24 cellular contexts compared by ENCODE assay signal in genomic region chr17:47823519-47823918, GRCh38. TPM values are rescaled to one million over a fixed set of nuclear protein-coding genes. Genes with fewer than 3 reads are reported as not detected.
DNase-seq lines count a peak whose midpoint lies in the region; ATAC-seq, FAIRE-seq and TF ChIP-seq lines count a peak whose summit lies in the region.
"Had no signal": no experiment of that assay in that cellular context is flagged by ENCODE, and none has a peak within 500 bp of the region (broad histone marks: within the 10 kb centered on the region; RNA-seq: fewer than 3 reads in every experiment).

No MANE protein-coding gene starts in this region.

- H3K4me1 Mint-ChIP-seq in T-helper 17 cell, result peaks cover 22% of the 10 kb centered on the region

- H4K20me1 ChIP-seq in HepG2 (ENCODE audit: insufficient read depth, low read length), result no peaks in the 10 kb centered on the region
- no peaks in the 10 kb centered on the region for H4K20me1 ChIP-seq in HCT116 (ENCODE audit: insufficient read depth)
- no peaks in the 10 kb centered on the region for H4K20me1 ChIP-seq in Karpas-422 (ENCODE audit: insufficient read depth, low read depth, low read length)

- 93% methylated on average over 4 of the region's 4 CpGs for WGBS in HepG2 (ENCODE audit: low lambda C conversion rate)
- WGBS in right lobe of liver (ENCODE audit: insufficient coverage, low coverage, low lambda C conversion rate, missing lambda C conversion rate), result 68% methylated on average over 2 of the region's 4 CpGs
- WGBS in ovary, 3 donors, result 83 to 93% (median 84%) methylated on average over 4 of the region's 4 CpGs

- peaks cover 19% of the 10 kb centered on the region for H3K4me1 ChIP-seq in HepG2 (ENCODE audit: insufficient read depth, low read length)
- no peaks in the 10 kb centered on the region for H3K4me1 ChIP-seq in right lobe of liver
- peaks cover 16 to 27% of the 10 kb centered on the region in 2 experiments for H3K4me1 ChIP-seq in HCT116 (ENCODE audit: control insufficient read depth in 1 of 2, insufficient read depth in 2 of 2, low read length in 2 of 2)
- H3K4me1 ChIP-seq in ovary (ENCODE audit: insufficient read depth), result peaks cover 9% of the 10 kb centered on the region
- peaks cover 27% of the 10 kb centered on the region for H3K4me1 ChIP-seq in Karpas-422 (ENCODE audit: low read length)

- peaks cover 6% of the 10 kb centered on the region for H3K36me3 Mint-ChIP-seq in T-helper 17 cell (ENCODE audit: low read depth)
- H3K36me3 Mint-ChIP-seq: IgD-negative memory B cell had no signal

- in situ Hi-C loops in HepG2 (cut with HindIII; ENCODE audit: extremely low pct_ligation_motif_present, low pct_unique_long_range_greater_than_20kb), result no loop called here

- no peak for TF ChIP-seq POLR2A in HepG2 (IDR thresholded peaks at IDR 0.05; ENCODE audit: insufficient read depth in 1 of 2, low read depth in 2 of 2, low read length in 2 of 2)
- no peak for TF ChIP-seq POLR2A in right lobe of liver (IDR thresholded peaks at IDR 0.05)
- no peak for TF ChIP-seq POLR2A in HCT116 (IDR thresholded peaks at IDR 0.05; ENCODE audit: borderline replicate concordance, extremely low read depth, insufficient read depth, insufficient read length)
- no peak for TF ChIP-seq POLR2A in ovary (IDR thresholded peaks at IDR 0.05)

- no peak overlapping the region for H3K4me3 ChIP-seq in HepG2 (replicated peaks in 1 of 3; ENCODE audit: insufficient read depth in 1 of 3, low read depth in 2 of 3, low read length in 3 of 3)
- no peak overlapping the region for H3K4me3 ChIP-seq in right lobe of liver
- H3K4me3 ChIP-seq in HCT116 (replicated peaks in 1 of 2; ENCODE audit: low read depth in 1 of 2, low read length in 2 of 2), result no peak overlapping the region
- H3K4me3 ChIP-seq in ovary, result no peak overlapping the region
- H3K4me3 ChIP-seq in Karpas-422 (ENCODE audit: low read length), result no peak overlapping the region
- H3K4me3 ChIP-seq: BLaER1 treated with 17β-estradiol and CSF1 and Interleukin-3, amounts not matched to agents 10 nM and 100 nM; HAP-1; Peyer's patch had no signal

- CTCF ChIA-PET in HepG2 (lab: Yijun Ruan, JAX; ENCODE audit: low intra/inter-chr PET ratio, low total read pairs) (no interaction called here), HCT116 (lab: Charles Lee) (interaction anchor here (2.6 kb wide), 1 partner anchor 7 kb away, joined by 23 read pairs; the partner anchor contains the start of genes LRRC46 and MRPL10)

- ATAC-seq in HepG2 (no peak), right lobe of liver (no peak), HCT116 (no peak), T-helper 17 cell (no peak)

- no peaks in the 10 kb centered on the region for H3K9me2 ChIP-seq in HCT116 (ENCODE audit: insufficient read depth)
- H3K9me2 ChIP-seq in Karpas-422 (replicated peaks; ENCODE audit: insufficient read depth, low read length), result no peaks in the 10 kb centered on the region
- H3K9me2 ChIP-seq: SK-N-SH had no signal

- H3K79me2 ChIP-seq in HepG2 (ENCODE audit: insufficient read depth, low read length) (no peaks in the 10 kb centered on the region), HCT116 (ENCODE audit: insufficient read depth, low read length) (peaks cover 5% of the 10 kb centered on the region), Karpas-422 (ENCODE audit: low read length) (peaks cover 21% of the 10 kb centered on the region)

- H3K9ac ChIP-seq in HepG2 (ENCODE audit: insufficient read depth, low read depth, low read length) (no peak overlapping the region), HCT116 (ENCODE audit: low read length) (no peak overlapping the region), Karpas-422 (ENCODE audit: low read length) (no peak overlapping the region)
- H3K9ac ChIP-seq: SK-N-SH had no signal

- BruUV-seq in HepG2 (replicated peaks; lab: Mats Ljungman, UMichigan) (TSS peak; percentile 52), HCT116 (replicated peaks; lab: Mats Ljungman, UMichigan) (TSS peak; percentile 30)

- peak overlapping the region; percentile 70 for H3K27ac Mint-ChIP-seq in T-helper 17 cell
- H3K27ac Mint-ChIP-seq: IgD-negative memory B cell had no signal

- DNase-seq in HepG2 (ENCODE audit: low spot score), result no peak
- no peak for DNase-seq in right lobe of liver
- no peak for DNase-seq in HCT116 (ENCODE audit: low read depth, low spot score)
- no peak for DNase-seq in T-helper 17 cell
- DNase-seq in stimulated activated CD4-positive, alpha-beta T cell treated with anti-CD3 and anti-CD28 coated beads, Interleukin-1b, Interleukin-23, amount 100 ng/mL, for 48 hours, result no peak
- DNase-seq in ovary, result no peak
- no peak for DNase-seq in Karpas-422
- DNase-seq: AML-193; CD4-positive, alpha-beta memory T cell; DMS79 treated with DMSO at 0.1 percent for 48 hours; GF-D8; GOT3; NCI-H1694; NCI-H2029 treated with DMSO at 0.1 percent for 48 hours; NCI-H2227 treated with DMSO at 0.1 percent for 48 hours; NCI-H526 treated with DMSO at 0.1 percent for 48 hours; Peyer's patch; SK-N-SH; SW 1271 had no signal

- H3K36me3 ChIP-seq in HepG2 (replicated peaks in 1 of 2; ENCODE audit: control insufficient read depth in 1 of 2, insufficient read depth in 2 of 2, low read length in 2 of 2) (peaks cover 24 to 41% of the 10 kb centered on the region in 2 experiments), right lobe of liver (peaks cover 8 to 45% (median 18%) of the 10 kb centered on the region in 4 donors), HCT116 (ENCODE audit: control insufficient read depth in 1 of 2, insufficient read depth in 2 of 2, low read length in 2 of 2) (peaks cover 27 to 33% of the 10 kb centered on the region in 2 experiments), ovary (no peaks in the 10 kb centered on the region), Karpas-422 (ENCODE audit: insufficient read depth, low read length) (peaks cover 8% of the 10 kb centered on the region; the same call in 1 of the 2 replicates)

- H3K4me3 Mint-ChIP-seq in T-helper 17 cell, result no peak overlapping the region

- H3K4me2 ChIP-seq in HepG2 (ENCODE audit: low read depth, low read length), result no peak overlapping the region
- no peak overlapping the region for H3K4me2 ChIP-seq in HCT116 (ENCODE audit: low read length)
- no peak overlapping the region for H3K4me2 ChIP-seq in Karpas-422 (ENCODE audit: low read depth, low read length, poor library complexity, severe bottlenecking)
- H3K4me2 ChIP-seq: SK-N-SH had no signal

- no peak for TF ChIP-seq EP300 in HepG2 (IDR thresholded peaks at IDR 0.05; ENCODE audit: low read depth in 2 of 2, low read length in 2 of 2)
- no peak for TF ChIP-seq EP300 in HepG2 (CRISPR knock-in tag; IDR thresholded peaks at IDR 0.05; ENCODE audit: borderline replicate concordance)
- TF ChIP-seq EP300 in ovary (IDR thresholded peaks at IDR 0.05), result no peak

- TF ChIP-seq CTCF in HepG2 (CRISPR knock-in tag; IDR thresholded peaks at IDR 0.05), result no peak
- no peak for TF ChIP-seq CTCF in right lobe of liver (IDR thresholded peaks at IDR 0.05)
- TF ChIP-seq CTCF in HCT116 (IDR thresholded peaks at IDR 0.05 in 2 of 3, conservative IDR thresholded peaks at IDR 0.05 in 1 of 3; ENCODE audit: borderline replicate concordance in 1 of 3, insufficient read depth in 1 of 3, low read depth in 2 of 3, low read length in 2 of 3), result no peak
- no peak for TF ChIP-seq CTCF in ovary (IDR thresholded peaks at IDR 0.05)

- H3K27me3 ChIP-seq in HepG2 (ENCODE audit: control insufficient read depth in 1 of 2, insufficient read depth in 2 of 2, low read length in 2 of 2) (no peaks in the 10 kb centered on the region; a peak in 1 of 5 replicates), right lobe of liver (no peaks in the 10 kb centered on the region), HCT116 (ENCODE audit: insufficient read depth, low read length) (no peaks in the 10 kb centered on the region), ovary (no peaks in the 10 kb centered on the region), Karpas-422 (ENCODE audit: low read length) (no peaks in the 10 kb centered on the region)
- H3K27me3 ChIP-seq: BLaER1 treated with 17β-estradiol and CSF1 and Interleukin-3, amounts not matched to agents 10 nM and 100 nM; Peyer's patch had no signal

- no peaks in the 10 kb centered on the region for H3K27me3 Mint-ChIP-seq in T-helper 17 cell
- H3K27me3 Mint-ChIP-seq: CD4-positive, alpha-beta memory T cell; IgD-negative memory B cell had no signal

- intact Hi-C loops in HepG2 (cut with micrococcal nuclease; ENCODE audit: unreplicated experiment) (no loop called here), right lobe of liver (cut with DNase I) (no loop called here), HCT116 (cut with micrococcal nuclease) (no loop called here), ovary (cut with DNase I) (no loop called here)

- H2AFZ ChIP-seq in HepG2 (ENCODE audit: low read length), result no peak overlapping the region
- H2AFZ ChIP-seq in HCT116 (ENCODE audit: low read depth, low read length, poor library complexity, severe bottlenecking), result no peak overlapping the region
- H2AFZ ChIP-seq in Karpas-422 (ENCODE audit: low read length), result no peak overlapping the region

- no peak for FAIRE-seq in HepG2 (lab: Jason Lieb, UNC)
- FAIRE-seq: A204.1, GM12891 had no signal

- POLR2A ChIA-PET in HepG2 (lab: Yijun Ruan, JAX) (interaction anchor here (2.5 kb wide), 1 partner anchor 7 kb away, joined by 58 read pairs; the partner anchor contains the start of genes LRRC46 and MRPL10), HCT116 (lab: Charles Lee) (no interaction called here)

- RAD21 ChIA-PET in HCT116 (lab: Charles Lee; ENCODE audit: low non-redundant PET in 1 of 2, low total read pairs in 2 of 2, uncharacterized antibody in 2 of 2, unreplicated experiment in 2 of 2), result no interaction called here

- no peak overlapping the region for H3K27ac ChIP-seq in HepG2 (ENCODE audit: extremely low read length, insufficient read depth, low read length)
- H3K27ac ChIP-seq in right lobe of liver, result no peak overlapping the region
- H3K27ac ChIP-seq in HCT116 (ENCODE audit: low read depth, low read length), result no peak overlapping the region
- H3K27ac ChIP-seq in ovary, result no peak overlapping the region
- no peak overlapping the region for H3K27ac ChIP-seq in Karpas-422 (ENCODE audit: low read length)
- H3K27ac ChIP-seq: BLaER1 treated with 17β-estradiol and CSF1 and Interleukin-3, amounts not matched to agents 10 nM and 100 nM; Peyer's patch had no signal

- no peak for TF ChIP-seq RAD21 in HepG2 (CRISPR knock-in tag; IDR thresholded peaks at IDR 0.05)
- no peak for TF ChIP-seq RAD21 in HCT116 (IDR thresholded peaks at IDR 0.05; ENCODE audit: low read depth)

- H3K9me3 ChIP-seq in HepG2 (ENCODE audit: low read length) (no peaks in the 10 kb centered on the region), right lobe of liver (no peaks in the 10 kb centered on the region), HCT116 (ENCODE audit: control insufficient read depth in 1 of 2, insufficient read depth in 1 of 2, low read depth in 1 of 2, low read length in 2 of 2) (no peaks in the 10 kb centered on the region), T-helper 17 cell (ENCODE audit: control insufficient read depth, low read length, poor library complexity, severe bottlenecking) (no peaks in the 10 kb centered on the region), ovary (no peaks in the 10 kb centered on the region), Karpas-422 (ENCODE audit: low read length) (no peaks in the 10 kb centered on the region)
- H3K9me3 ChIP-seq: BLaER1 treated with 17β-estradiol and CSF1 and Interleukin-3, amounts not matched to agents 10 nM and 100 nM; HAP-1; Peyer's patch; SK-N-SH had no signal

RNA-seq across cellular contexts. Expression of gene OSBPL7, which starts 1.9 kb away (rescaled TPM):
- total RNA-seq in HepG2 (2016; rRNA removed; fragmentation: Illumina TruSeq; extraction: Trizol) (1.0 and 4.7 TPM in 2 replicates), right lobe of liver (1 to 10 TPM in 5 of 6 experiments, under 1 TPM in 1; 0.62 to 2.2 (median 1.4) TPM), HCT116 (2021; ENCODE audit: unreplicated experiment) (20.5 TPM), T-helper 17 cell (10 to 100 TPM; 52.4 to 59.6 TPM), ovary (10 to 100 TPM in 5 of 7 donors, 1 to 10 TPM in 2; 6.4 to 18.0 (median 14.4) TPM)
- total RNA-seq in HepG2 (2016; cell fraction: cytosol; rRNA removed; fragmentation: Illumina TruSeq; extraction: Trizol; ENCODE audit: low read depth), result 4.5 and 4.7 TPM in 2 replicates
- 1.3 and 5.6 TPM in 2 replicates for total RNA-seq in HepG2 (2016; cell fraction: insoluble cytoplasmic fraction; rRNA removed; fragmentation: Illumina TruSeq; extraction: Trizol)
- 1.4 and 1.5 TPM in 2 replicates for total RNA-seq in HepG2 (2016; cell fraction: membrane; rRNA removed; fragmentation: Illumina TruSeq; extraction: Trizol)
- 6.6 and 9.7 TPM in 2 replicates for total RNA-seq in HepG2 (2016; cell fraction: nucleus; rRNA removed; fragmentation: Illumina TruSeq; extraction: Trizol)
- polyA plus RNA-seq in HepG2 (2011; rRNA removed) (6.6 and 8.3 TPM in 2 replicates), ovary (1 to 10 TPM; 6.1 to 9.6 TPM)
- polyA plus RNA-seq in HepG2 (2011; cell fraction: cytosol; rRNA removed), result 0.99 and 1.7 TPM in 2 replicates
- polyA plus RNA-seq in HepG2 (2011; cell fraction: nucleus; rRNA removed), result 86.7 and 120 TPM in 2 replicates
- 4.1 and 5.4 TPM in 2 replicates for polyA plus RNA-seq in HepG2 (2012)
- 0.20 and 0.32 TPM in 2 replicates for polyA plus RNA-seq in HepG2 (2016; cell fraction: cytosol; fragmentation: Illumina TruSeq; extraction: Trizol; ENCODE audit: low read depth)
- 0.56 and 1.2 TPM in 2 replicates for polyA plus RNA-seq in HepG2 (2016; cell fraction: insoluble cytoplasmic fraction; fragmentation: Illumina TruSeq; extraction: Trizol; ENCODE audit: low read depth)
- 0.27 and 0.42 TPM in 2 replicates for polyA plus RNA-seq in HepG2 (2016; cell fraction: membrane; fragmentation: Illumina TruSeq; extraction: Trizol; ENCODE audit: low read depth)
- 20.6 and 21.2 TPM in 2 replicates for polyA plus RNA-seq in HepG2 (2016; cell fraction: nucleus; fragmentation: Illumina TruSeq; extraction: Trizol; ENCODE audit: insufficient read depth, low read depth)
- 7.4 and 11.6 TPM in 2 replicates for polyA minus RNA-seq in HepG2 (2011; rRNA and poly(A)+ RNA removed; ENCODE audit: low replicate concordance)
- polyA minus RNA-seq in HepG2 (2011; cell fraction: cytosol; rRNA and poly(A)+ RNA removed), result 1.6 TPM in 2 replicates
- 16.1 and 23.1 TPM in 2 replicates for polyA minus RNA-seq in HepG2 (2011; cell fraction: nucleus; rRNA and poly(A)+ RNA removed)
- 16.4 and 20.5 TPM in 2 replicates for polyA plus RNA-seq in HCT116 (2012)
- total RNA-seq in Karpas-422 (2014; rRNA removed; shearing (Covaris generic); ENCODE audit: low replicate concordance), result 11.1 and 21.9 TPM in 2 replicates

RNA-seq across cellular contexts. Expression of gene MRPL10, which starts 7.8 kb away (rescaled TPM):
- 56.7 and 59.7 TPM in 2 replicates for total RNA-seq in HepG2 (2016; rRNA removed; fragmentation: Illumina TruSeq; extraction: Trizol)
- total RNA-seq in HepG2 (2016; cell fraction: cytosol; rRNA removed; fragmentation: Illumina TruSeq; extraction: Trizol; ENCODE audit: low read depth), result 23.2 and 23.8 TPM in 2 replicates
- 54.4 and 59.8 TPM in 2 replicates for total RNA-seq in HepG2 (2016; cell fraction: insoluble cytoplasmic fraction; rRNA removed; fragmentation: Illumina TruSeq; extraction: Trizol)
- 57.6 and 61.5 TPM in 2 replicates for total RNA-seq in HepG2 (2016; cell fraction: membrane; rRNA removed; fragmentation: Illumina TruSeq; extraction: Trizol)
- 27.0 and 27.8 TPM in 2 replicates for total RNA-seq in HepG2 (2016; cell fraction: nucleus; rRNA removed; fragmentation: Illumina TruSeq; extraction: Trizol)
- 149 and 157 TPM in 2 replicates for polyA plus RNA-seq in HepG2 (2011; rRNA removed)
- 163 and 193 TPM in 2 replicates for polyA plus RNA-seq in HepG2 (2011; cell fraction: cytosol; rRNA removed)
- 84.2 and 97.9 TPM in 2 replicates for polyA plus RNA-seq in HepG2 (2011; cell fraction: nucleus; rRNA removed)
- 98.1 and 124 TPM in 2 replicates for polyA plus RNA-seq in HepG2 (2012)
- 32.0 and 36.2 TPM in 2 replicates for polyA plus RNA-seq in HepG2 (2016; cell fraction: cytosol; fragmentation: Illumina TruSeq; extraction: Trizol; ENCODE audit: low read depth)
- polyA plus RNA-seq in HepG2 (2016; cell fraction: insoluble cytoplasmic fraction; fragmentation: Illumina TruSeq; extraction: Trizol; ENCODE audit: low read depth), result 90.1 and 104 TPM in 2 replicates
- polyA plus RNA-seq in HepG2 (2016; cell fraction: membrane; fragmentation: Illumina TruSeq; extraction: Trizol; ENCODE audit: low read depth), result 63.3 and 69.4 TPM in 2 replicates
- polyA plus RNA-seq in HepG2 (2016; cell fraction: nucleus; fragmentation: Illumina TruSeq; extraction: Trizol; ENCODE audit: insufficient read depth, low read depth), result 52.7 and 55.5 TPM in 2 replicates
- 135 and 309 TPM in 2 replicates for polyA minus RNA-seq in HepG2 (2011; rRNA and poly(A)+ RNA removed; ENCODE audit: low replicate concordance)
- 101 and 106 TPM in 2 replicates for polyA minus RNA-seq in HepG2 (2011; cell fraction: cytosol; rRNA and poly(A)+ RNA removed)
- 28.0 and 36.1 TPM in 2 replicates for polyA minus RNA-seq in HepG2 (2011; cell fraction: nucleus; rRNA and poly(A)+ RNA removed)
- total RNA-seq in right lobe of liver, result 10 to 100 TPM; 14.4 to 26.1 (median 16.3) TPM
- 112 TPM for total RNA-seq in HCT116 (2021; ENCODE audit: unreplicated experiment)
- 162 and 165 TPM in 2 replicates for polyA plus RNA-seq in HCT116 (2012)
- 10 to 100 TPM; 82.3 to 90.2 TPM for total RNA-seq in T-helper 17 cell
- 10 to 100 TPM; 30.4 to 59.5 (median 48.4) TPM for total RNA-seq in ovary
- 10 to 100 TPM; 55.9 to 64.4 TPM for polyA plus RNA-seq in ovary
- 38.2 and 50.3 TPM in 2 replicates for total RNA-seq in Karpas-422 (2014; rRNA removed; shearing (Covaris generic); ENCODE audit: low replicate concordance)

RNA-seq across cellular contexts. Expression of gene LRRC46, which starts 8.0 kb away (rescaled TPM):
- total RNA-seq in HepG2 (2016; rRNA removed; fragmentation: Illumina TruSeq; extraction: Trizol) (0.09 and 0.13 TPM in 2 replicates), right lobe of liver (under 1 TPM; 0.12 to 0.44 (median 0.35) TPM), HCT116 (2021; ENCODE audit: unreplicated experiment) (0.76 TPM), T-helper 17 cell (under 1 TPM; 0.90 to 0.99 TPM), ovary (10 to 100 TPM in 1 of 7 donors, 1 to 10 TPM in 3, under 1 TPM in 3; 0.35 to 17.1 (median 1.2) TPM)
- 0.26 TPM in 1 of 2 replicates, not detected in the other for total RNA-seq in HepG2 (2016; cell fraction: cytosol; rRNA removed; fragmentation: Illumina TruSeq; extraction: Trizol; ENCODE audit: low read depth)
- 0.15 and 0.22 TPM in 2 replicates for total RNA-seq in HepG2 (2016; cell fraction: insoluble cytoplasmic fraction; rRNA removed; fragmentation: Illumina TruSeq; extraction: Trizol)
- 0.14 TPM in 1 of 2 replicates, not detected in the other for total RNA-seq in HepG2 (2016; cell fraction: membrane; rRNA removed; fragmentation: Illumina TruSeq; extraction: Trizol)
- 0.43 TPM in 1 of 2 replicates, not detected in the other for total RNA-seq in HepG2 (2016; cell fraction: nucleus; rRNA removed; fragmentation: Illumina TruSeq; extraction: Trizol)
- polyA plus RNA-seq in HepG2 (2011; rRNA removed) (0.09 and 0.16 TPM in 2 replicates), ovary (1 to 10 TPM in 1 of 2 donors, under 1 TPM in 1; 0.31 to 1.6 TPM)
- 0.15 and 0.18 TPM in 2 replicates for polyA plus RNA-seq in HepG2 (2011; cell fraction: cytosol; rRNA removed)
- 0.19 and 0.42 TPM in 2 replicates for polyA plus RNA-seq in HepG2 (2011; cell fraction: nucleus; rRNA removed)
- 0.70 and 0.75 TPM in 2 replicates for polyA plus RNA-seq in HepG2 (2012)
- 0.11 and 0.22 TPM in 2 replicates for polyA plus RNA-seq in HepG2 (2016; cell fraction: cytosol; fragmentation: Illumina TruSeq; extraction: Trizol; ENCODE audit: low read depth)
- 0.35 and 0.46 TPM in 2 replicates for polyA plus RNA-seq in HepG2 (2016; cell fraction: insoluble cytoplasmic fraction; fragmentation: Illumina TruSeq; extraction: Trizol; ENCODE audit: low read depth)
- polyA plus RNA-seq in HepG2 (2016; cell fraction: membrane; fragmentation: Illumina TruSeq; extraction: Trizol; ENCODE audit: low read depth), result 0.23 TPM in 2 replicates
- polyA plus RNA-seq in HepG2 (2016; cell fraction: nucleus; fragmentation: Illumina TruSeq; extraction: Trizol; ENCODE audit: insufficient read depth, low read depth), result 0.43 and 0.74 TPM in 2 replicates
- polyA minus RNA-seq in HepG2 (2011; rRNA and poly(A)+ RNA removed; ENCODE audit: low replicate concordance), result 0.46 and 1.2 TPM in 2 replicates
- polyA minus RNA-seq in HepG2 (2011; cell fraction: cytosol; rRNA and poly(A)+ RNA removed), result 0.44 and 0.59 TPM in 2 replicates
- polyA minus RNA-seq in HepG2 (2011; cell fraction: nucleus; rRNA and poly(A)+ RNA removed), result 0.62 TPM in 1 of 2 replicates, not detected in the other
- polyA plus RNA-seq in HCT116 (2012), result 1.2 and 1.6 TPM in 2 replicates
- 2.8 TPM in 1 of 2 replicates, not detected in the other for total RNA-seq in Karpas-422 (2014; rRNA removed; shearing (Covaris generic); ENCODE audit: low replicate concordance)
- polyA plus RNA-seq: CD4-positive, alpha-beta memory T cell had no signal

RNA-seq across cellular contexts. Expression of gene SCRN2, which starts 17.6 kb away (rescaled TPM):
- total RNA-seq in HepG2 (2016; rRNA removed; fragmentation: Illumina TruSeq; extraction: Trizol), result 15.0 and 29.5 TPM in 2 replicates
- 14.0 and 15.6 TPM in 2 replicates for total RNA-seq in HepG2 (2016; cell fraction: cytosol; rRNA removed; fragmentation: Illumina TruSeq; extraction: Trizol; ENCODE audit: low read depth)
- total RNA-seq in HepG2 (2016; cell fraction: insoluble cytoplasmic fraction; rRNA removed; fragmentation: Illumina TruSeq; extraction: Trizol), result 14.9 and 29.8 TPM in 2 replicates
- total RNA-seq in HepG2 (2016; cell fraction: membrane; rRNA removed; fragmentation: Illumina TruSeq; extraction: Trizol), result 9.4 and 10.4 TPM in 2 replicates
- total RNA-seq in HepG2 (2016; cell fraction: nucleus; rRNA removed; fragmentation: Illumina TruSeq; extraction: Trizol), result 38.4 and 39.4 TPM in 2 replicates
- 21.7 and 28.6 TPM in 2 replicates for polyA plus RNA-seq in HepG2 (2011; rRNA removed)
- polyA plus RNA-seq in HepG2 (2011; cell fraction: cytosol; rRNA removed), result 12.8 and 18.6 TPM in 2 replicates
- polyA plus RNA-seq in HepG2 (2011; cell fraction: nucleus; rRNA removed), result 254 and 255 TPM in 2 replicates
- polyA plus RNA-seq in HepG2 (2012), result 16.2 and 19.4 TPM in 2 replicates
- polyA plus RNA-seq in HepG2 (2016; cell fraction: cytosol; fragmentation: Illumina TruSeq; extraction: Trizol; ENCODE audit: low read depth), result 2.8 and 3.6 TPM in 2 replicates
- 11.1 and 13.6 TPM in 2 replicates for polyA plus RNA-seq in HepG2 (2016; cell fraction: insoluble cytoplasmic fraction; fragmentation: Illumina TruSeq; extraction: Trizol; ENCODE audit: low read depth)
- 4.4 and 5.4 TPM in 2 replicates for polyA plus RNA-seq in HepG2 (2016; cell fraction: membrane; fragmentation: Illumina TruSeq; extraction: Trizol; ENCODE audit: low read depth)
- 76.0 and 78.1 TPM in 2 replicates for polyA plus RNA-seq in HepG2 (2016; cell fraction: nucleus; fragmentation: Illumina TruSeq; extraction: Trizol; ENCODE audit: insufficient read depth, low read depth)
- polyA minus RNA-seq in HepG2 (2011; rRNA and poly(A)+ RNA removed; ENCODE audit: low replicate concordance), result 22.3 and 32.7 TPM in 2 replicates
- 4.6 and 7.0 TPM in 2 replicates for polyA minus RNA-seq in HepG2 (2011; cell fraction: cytosol; rRNA and poly(A)+ RNA removed)
- 42.1 and 48.9 TPM in 2 replicates for polyA minus RNA-seq in HepG2 (2011; cell fraction: nucleus; rRNA and poly(A)+ RNA removed)
- 10 to 100 TPM; 18.1 to 25.7 (median 19.6) TPM for total RNA-seq in right lobe of liver
- 53.2 TPM for total RNA-seq in HCT116 (2021; ENCODE audit: unreplicated experiment)
- polyA plus RNA-seq in HCT116 (2012), result 55.9 and 58.2 TPM in 2 replicates
- total RNA-seq in T-helper 17 cell, result 10 to 100 TPM; 21.4 to 27.1 TPM
- total RNA-seq in ovary, result 10 to 100 TPM; 25.4 to 43.9 (median 36.8) TPM
- polyA plus RNA-seq in ovary, result 10 to 100 TPM in 1 of 2 donors, 1 to 10 TPM in 1; 5.6 to 45.5 TPM
- 37.7 and 63.5 TPM in 2 replicates for total RNA-seq in Karpas-422 (2014; rRNA removed; shearing (Covaris generic); ENCODE audit: low replicate concordance)

RNA-seq across cellular contexts. Expression of gene SP6, which starts 27.4 kb away (rescaled TPM):
- total RNA-seq in HepG2 (2016; rRNA removed; fragmentation: Illumina TruSeq; extraction: Trizol) (0.07 TPM in 1 of 2 replicates, not detected in the other), right lobe of liver (under 1 TPM in 3 of 6 experiments, not detected in 3; 0.09 to 0.12 (median 0.11) TPM), HCT116 (2021; ENCODE audit: unreplicated experiment) (10.8 TPM), T-helper 17 cell (under 1 TPM; 0.20 to 0.21 TPM), ovary (1 to 10 TPM in 5 of 7 donors, under 1 TPM in 2; 0.66 to 4.3 (median 1.3) TPM)
- not detected in 2 replicates for total RNA-seq in HepG2 (2016; cell fraction: cytosol; rRNA removed; fragmentation: Illumina TruSeq; extraction: Trizol; ENCODE audit: low read depth)
- total RNA-seq in HepG2 (2016; cell fraction: insoluble cytoplasmic fraction; rRNA removed; fragmentation: Illumina TruSeq; extraction: Trizol), result 0.04 TPM in 1 of 2 replicates, not detected in the other
- 0.03 and 0.10 TPM in 2 replicates for total RNA-seq in HepG2 (2016; cell fraction: membrane; rRNA removed; fragmentation: Illumina TruSeq; extraction: Trizol)
- total RNA-seq in HepG2 (2016; cell fraction: nucleus; rRNA removed; fragmentation: Illumina TruSeq; extraction: Trizol), result not detected in 2 replicates
- polyA plus RNA-seq in HepG2 (2011; rRNA removed) (0.07 and 0.09 TPM in 2 replicates), ovary (1 to 10 TPM in 1 of 2 donors, under 1 TPM in 1; 0.25 to 1.1 TPM)
- 0.05 and 0.07 TPM in 2 replicates for polyA plus RNA-seq in HepG2 (2011; cell fraction: cytosol; rRNA removed)
- 0.19 and 0.28 TPM in 2 replicates for polyA plus RNA-seq in HepG2 (2011; cell fraction: nucleus; rRNA removed)
- 0.09 TPM in 2 replicates for polyA plus RNA-seq in HepG2 (2012)
- polyA plus RNA-seq in HepG2 (2016; cell fraction: cytosol; fragmentation: Illumina TruSeq; extraction: Trizol; ENCODE audit: low read depth), result not detected in 2 replicates
- polyA plus RNA-seq in HepG2 (2016; cell fraction: insoluble cytoplasmic fraction; fragmentation: Illumina TruSeq; extraction: Trizol; ENCODE audit: low read depth), result 0.09 TPM in 1 of 2 replicates, not detected in the other
- not detected in 2 replicates for polyA plus RNA-seq in HepG2 (2016; cell fraction: membrane; fragmentation: Illumina TruSeq; extraction: Trizol; ENCODE audit: low read depth)
- polyA plus RNA-seq in HepG2 (2016; cell fraction: nucleus; fragmentation: Illumina TruSeq; extraction: Trizol; ENCODE audit: insufficient read depth, low read depth), result 0.15 and 0.19 TPM in 2 replicates
- 0.04 and 0.05 TPM in 2 replicates for polyA minus RNA-seq in HepG2 (2011; rRNA and poly(A)+ RNA removed; ENCODE audit: low replicate concordance)
- polyA minus RNA-seq in HepG2 (2011; cell fraction: cytosol; rRNA and poly(A)+ RNA removed), result not detected in 2 replicates
- not detected in 2 replicates for polyA minus RNA-seq in HepG2 (2011; cell fraction: nucleus; rRNA and poly(A)+ RNA removed)
- 5.9 and 6.0 TPM in 2 replicates for polyA plus RNA-seq in HCT116 (2012)
- 0.04 TPM in 1 of 2 replicates, not detected in the other for total RNA-seq in Karpas-422 (2014; rRNA removed; shearing (Covaris generic); ENCODE audit: low replicate concordance)
- total RNA-seq: CD4-positive, alpha-beta memory T cell had no signal
- polyA plus RNA-seq: CD4-positive, alpha-beta memory T cell; IgD-negative memory B cell had no signal
